20 cellular contexts compared by ENCODE assay signal in the genomic region with DNA sequence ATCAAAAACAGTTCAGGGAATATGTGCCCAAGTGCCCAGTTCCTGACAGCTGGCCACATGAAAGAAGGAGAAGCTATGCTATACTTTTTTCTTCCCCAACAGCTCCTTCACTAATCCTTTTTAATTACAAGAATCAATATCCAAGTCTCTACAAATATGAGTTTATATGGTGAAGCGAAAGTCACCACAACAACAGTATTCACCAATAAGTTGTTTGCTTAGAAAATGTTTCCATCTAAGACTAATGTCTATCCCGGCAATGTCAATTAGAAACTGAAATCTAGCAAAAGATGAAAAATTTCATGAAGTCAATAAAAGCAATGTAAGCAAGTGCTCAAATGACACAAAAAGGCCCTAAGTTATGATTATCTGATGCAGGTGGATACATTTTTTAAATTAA. TPM values are rescaled to one million over a fixed set of nuclear protein-coding genes. Genes with fewer than 3 reads are reported as not detected.
DNase-seq lines count a peak whose midpoint lies in the region; ATAC-seq lines count a peak whose summit lies in the region.
"Had no signal": no experiment of that assay in that cellular context is flagged by ENCODE, and none has a peak within 500 bp of the region (broad histone marks: within the 10 kb centered on the region; RNA-seq: fewer than 3 reads in every experiment).

No MANE protein-coding gene starts in this region.

- H3K9me3 Mint-ChIP-seq in activated CD4-positive, alpha-beta T cell treated with anti-CD3 and anti-CD28 coated beads for 36 hours (ENCODE audit: low read depth): peaks cover 5% of the 10 kb centered on the region
- H3K9me3 Mint-ChIP-seq in activated naive CD4-positive, alpha-beta T cell treated with anti-CD3 and anti-CD28 coated beads, Interleukin-2, amount 50 U/mL, for 24 hours: peaks cover 7% of the 10 kb centered on the region
- H3K9me3 Mint-ChIP-seq in activated naive CD4-positive, alpha-beta T cell treated with anti-CD3 and anti-CD28 coated beads, Interleukin-2, amount 10 ng/mL, durations not matched to agents 7 days and 5 days: peaks cover 17% of the 10 kb centered on the region
- H3K9me3 Mint-ChIP-seq in activated naive CD8-positive, alpha-beta T cell treated with anti-CD3 and anti-CD28 coated beads, Interleukin-2, amount 10 ng/mL, durations not matched to agents 7 days and 5 days: peaks cover 12% of the 10 kb centered on the region

- peak; percentile 49 for ATAC-seq in activated CD4-positive, alpha-beta T cell treated with anti-CD3 and anti-CD28 coated beads for 36 hours
- no peak for ATAC-seq in activated naive CD8-positive, alpha-beta T cell treated with anti-CD3 and anti-CD28 coated beads, Interleukin-2, amount 10 ng/mL, durations not matched to agents 7 days and 5 days (ENCODE audit: low read depth)
- ATAC-seq in Right ventricle myocardium inferior: no peak
- ATAC-seq: HepG2, Panc1 had no signal

- H3K36me3 Mint-ChIP-seq in activated CD4-positive, alpha-beta T cell treated with anti-CD3 and anti-CD28 coated beads for 36 hours (ENCODE audit: low read depth): peaks cover 21% of the 10 kb centered on the region
- peaks cover 31% of the 10 kb centered on the region for H3K36me3 Mint-ChIP-seq in activated naive CD4-positive, alpha-beta T cell treated with anti-CD3 and anti-CD28 coated beads, Interleukin-2, amount 50 U/mL, for 24 hours
- H3K36me3 Mint-ChIP-seq in activated naive CD4-positive, alpha-beta T cell treated with anti-CD3 and anti-CD28 coated beads, Interleukin-2, amount 10 ng/mL, durations not matched to agents 7 days and 5 days: peaks cover 32% of the 10 kb centered on the region
- peaks cover 31% of the 10 kb centered on the region for H3K36me3 Mint-ChIP-seq in activated naive CD8-positive, alpha-beta T cell treated with anti-CD3 and anti-CD28 coated beads, Interleukin-2, amount 10 ng/mL, durations not matched to agents 7 days and 5 days

- intact Hi-C loops in activated CD4-positive, alpha-beta T cell treated with anti-CD3 and anti-CD28 coated beads for 36 hours (cut with DNase I, micrococcal nuclease): loop anchor here in 1 of 2 experiments (10.0 kb wide), 3 partner anchors 376 to 1054 kb away; a partner anchor contains a TSS
- intact Hi-C loops in Right ventricle myocardium inferior (cut with DNase I): no loop called here

- no peak overlapping the region for H3K4me3 Mint-ChIP-seq in activated CD4-positive, alpha-beta T cell treated with anti-CD3 and anti-CD28 coated beads for 36 hours
- H3K4me3 Mint-ChIP-seq in activated naive CD4-positive, alpha-beta T cell treated with anti-CD3 and anti-CD28 coated beads, Interleukin-2, amount 50 U/mL, for 24 hours: peak overlapping the region; percentile 43
- no peak overlapping the region for H3K4me3 Mint-ChIP-seq in activated naive CD4-positive, alpha-beta T cell treated with anti-CD3 and anti-CD28 coated beads, Interleukin-2, amount 10 ng/mL, durations not matched to agents 7 days and 5 days
- H3K4me3 Mint-ChIP-seq in activated naive CD8-positive, alpha-beta T cell treated with anti-CD3 and anti-CD28 coated beads, Interleukin-2, amount 10 ng/mL, durations not matched to agents 7 days and 5 days: peak overlapping the region; percentile 25
- H3K4me3 Mint-ChIP-seq: HFFc6 had no signal

- H3K27me3 Mint-ChIP-seq in activated CD4-positive, alpha-beta T cell treated with anti-CD3 and anti-CD28 coated beads for 36 hours: no peaks in the 10 kb centered on the region
- H3K27me3 Mint-ChIP-seq in activated naive CD4-positive, alpha-beta T cell treated with anti-CD3 and anti-CD28 coated beads, Interleukin-2, amount 50 U/mL, for 24 hours: no peaks in the 10 kb centered on the region
- H3K27me3 Mint-ChIP-seq in activated naive CD4-positive, alpha-beta T cell treated with anti-CD3 and anti-CD28 coated beads, Interleukin-2, amount 10 ng/mL, durations not matched to agents 7 days and 5 days: no peaks in the 10 kb centered on the region
- no peaks in the 10 kb centered on the region for H3K27me3 Mint-ChIP-seq in activated naive CD8-positive, alpha-beta T cell treated with anti-CD3 and anti-CD28 coated beads, Interleukin-2, amount 10 ng/mL, durations not matched to agents 7 days and 5 days

- peak overlapping the region; percentile 56 for H3K27ac Mint-ChIP-seq in activated CD4-positive, alpha-beta T cell treated with anti-CD3 and anti-CD28 coated beads for 36 hours
- H3K27ac Mint-ChIP-seq in activated naive CD4-positive, alpha-beta T cell treated with anti-CD3 and anti-CD28 coated beads, Interleukin-2, amount 50 U/mL, for 24 hours: peak overlapping the region; percentile 93
- no peak overlapping the region for H3K27ac Mint-ChIP-seq in activated naive CD4-positive, alpha-beta T cell treated with anti-CD3 and anti-CD28 coated beads, Interleukin-2, amount 10 ng/mL, durations not matched to agents 7 days and 5 days
- peak overlapping the region; percentile 46 for H3K27ac Mint-ChIP-seq in activated naive CD8-positive, alpha-beta T cell treated with anti-CD3 and anti-CD28 coated beads, Interleukin-2, amount 10 ng/mL, durations not matched to agents 7 days and 5 days
- H3K27ac Mint-ChIP-seq: HFFc6 had no signal

- POLR2A ChIA-PET in activated CD4-positive, alpha-beta T cell treated with anti-CD3 and anti-CD28 coated beads for 36 hours (lab: Charles Lee): no interaction called here
- POLR2A ChIA-PET in activated naive CD8-positive, alpha-beta T cell treated with anti-CD3 and anti-CD28 coated beads, Interleukin-2, amount 10 ng/mL, durations not matched to agents 7 days and 5 days (lab: Charles Lee): interaction anchor here (1.2 kb wide), 1 partner anchor 12 kb away, joined by 4 read pairs; no protein-coding TSS in a partner anchor

- CTCF ChIA-PET in activated CD4-positive, alpha-beta T cell treated with anti-CD3 and anti-CD28 coated beads for 36 hours (lab: Charles Lee): interaction anchor here (0.7 to 8.3 kb wide), 3 partner anchors 18 to 46 kb away, joined by 4 to 50 read pairs (median 4); a partner anchor contains a TSS
- CTCF ChIA-PET in activated naive CD4-positive, alpha-beta T cell treated with anti-CD3 and anti-CD28 coated beads, Interleukin-2, amount 10 ng/mL, durations not matched to agents 7 days and 5 days (lab: Charles Lee): interaction anchor here (1.4 kb wide), 1 partner anchor 46 kb away, joined by 4 read pairs; no protein-coding TSS in a partner anchor

- H3K4me1 Mint-ChIP-seq in activated CD4-positive, alpha-beta T cell treated with anti-CD3 and anti-CD28 coated beads for 36 hours: peaks cover 81% of the 10 kb centered on the region
- peaks cover 81% of the 10 kb centered on the region for H3K4me1 Mint-ChIP-seq in activated naive CD4-positive, alpha-beta T cell treated with anti-CD3 and anti-CD28 coated beads, Interleukin-2, amount 50 U/mL, for 24 hours
- peaks cover 72% of the 10 kb centered on the region for H3K4me1 Mint-ChIP-seq in activated naive CD4-positive, alpha-beta T cell treated with anti-CD3 and anti-CD28 coated beads, Interleukin-2, amount 10 ng/mL, durations not matched to agents 7 days and 5 days
- peaks cover 68% of the 10 kb centered on the region for H3K4me1 Mint-ChIP-seq in activated naive CD8-positive, alpha-beta T cell treated with anti-CD3 and anti-CD28 coated beads, Interleukin-2, amount 10 ng/mL, durations not matched to agents 7 days and 5 days

- DNase-seq in activated CD4-positive, alpha-beta T cell treated with anti-CD3 and anti-CD28 coated beads for 36 hours: no peak
- DNase-seq in activated CD4-positive, alpha-beta T cell treated with anti-CD3 and anti-CD28 coated beads, Interleukin-2, amount 50 U/mL, for 4 hours: no peak
- no peak for DNase-seq in activated naive CD4-positive, alpha-beta T cell treated with anti-CD3 and anti-CD28 coated beads, Interleukin-2, amount 10 ng/mL, durations not matched to agents 7 days and 5 days
- no peak for DNase-seq in activated naive CD8-positive, alpha-beta T cell treated with anti-CD3 and anti-CD28 coated beads, Interleukin-2, amount 10 ng/mL, durations not matched to agents 7 days and 5 days
- no peak for DNase-seq in inferior parietal cortex (ENCODE audit: extremely low spot score)
- DNase-seq in NCI-H774 (lab: John Stamatoyannopoulos, UW): no peak
- DNase-seq in Right ventricle myocardium inferior (ENCODE audit: missing footprints): no peak
- DNase-seq: AML-193, Caco-2, H7, HFFc6, KBM-7, NCI-H1105, NCI-H2081, NCI-H2171 treated with DMSO at 0.1 percent for 48 hours, NCI-H446, NCI-H526 treated with DMSO at 0.1 percent for 48 hours had no signal

RNA-seq across cellular contexts. Expression of a gene that starts 17.7 kb away (rescaled TPM):
- total RNA-seq in activated CD4-positive, alpha-beta T cell treated with anti-CD3 and anti-CD28 coated beads for 36 hours: 10 to 100 TPM; 28.4 to 35.8 TPM
- total RNA-seq in activated naive CD8-positive, alpha-beta T cell treated with anti-CD3 and anti-CD28 coated beads, Interleukin-2, amount 10 ng/mL, durations not matched to agents 7 days and 5 days: 100 to 1,000 TPM; 147 to 161 TPM
- total RNA-seq in Right ventricle myocardium inferior: not detected
- total RNA-seq: HFFc6 had no signal

Comparison
In these comparisons a context has a peak if more than half of its experiments do, and no peak if none do; other contexts are left out.
1. H3K4me3 Mint-ChIP-seq: peak in activated naive CD4-positive, alpha-beta T cell treated with anti-CD3 and anti-CD28 coated beads, Interleukin-2, amount 50 U/mL, for 24 hours (single experiment) and activated naive CD8-positive, alpha-beta T cell treated with anti-CD3 and anti-CD28 coated beads, Interleukin-2, amount 10 ng/mL, durations not matched to agents 7 days and 5 days (single experiment); none in activated CD4-positive, alpha-beta T cell treated with anti-CD3 and anti-CD28 coated beads for 36 hours (single experiment) and activated naive CD4-positive, alpha-beta T cell treated with anti-CD3 and anti-CD28 coated beads, Interleukin-2, amount 10 ng/mL, durations not matched to agents 7 days and 5 days (single experiment).
2. RNA of a gene that starts 17.7 kb away (total RNA-seq): 147 to 161 TPM in activated naive CD8-positive, alpha-beta T cell treated with anti-CD3 and anti-CD28 coated beads, Interleukin-2, amount 10 ng/mL, durations not matched to agents 7 days and 5 days and 28.4 to 35.8 TPM in activated CD4-positive, alpha-beta T cell treated with anti-CD3 and anti-CD28 coated beads for 36 hours; not detected in Right ventricle myocardium inferior (single experiment); every median in the first group is over 10 times any median in the second.